In the genomic region with DNA sequence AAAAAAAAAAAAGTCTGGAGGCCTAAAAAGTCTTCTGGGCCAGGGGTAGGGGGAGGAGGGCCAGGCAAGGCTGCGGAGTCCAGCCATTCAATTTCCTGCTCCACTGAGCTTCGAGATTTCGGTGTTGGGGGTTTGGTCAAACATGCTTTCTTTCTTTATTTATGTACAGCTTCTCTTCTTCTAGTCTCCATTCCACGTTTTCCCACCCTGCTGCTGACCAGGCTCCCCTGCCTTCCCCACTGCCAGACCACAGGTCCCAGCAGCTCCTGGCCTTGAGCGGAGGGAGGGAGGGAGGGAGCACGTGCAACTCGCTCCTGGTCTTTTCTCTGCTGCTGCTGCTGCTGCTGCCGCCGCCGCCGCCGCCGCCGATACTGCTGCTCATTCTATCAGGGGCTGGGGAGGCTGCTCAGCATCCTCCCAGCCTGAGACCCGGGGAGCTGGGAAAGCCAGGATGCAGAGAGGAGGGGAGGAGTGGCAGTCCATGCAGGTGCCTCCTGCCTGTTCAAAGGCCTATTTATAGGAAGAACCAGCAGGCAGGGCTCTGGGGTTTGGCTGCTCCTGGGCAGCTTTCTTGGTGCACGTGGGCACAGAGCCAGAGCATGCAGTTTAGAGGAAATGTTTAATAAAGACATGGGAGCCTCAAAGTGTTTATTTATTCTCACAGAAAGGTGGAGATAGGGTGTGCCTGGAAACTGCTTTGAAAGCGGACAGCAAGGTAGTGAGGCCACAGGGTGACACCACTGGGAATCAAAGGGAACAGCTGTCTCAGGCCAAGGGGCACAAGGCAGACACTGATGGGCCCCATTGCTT, we compare ENCODE assay signal across 8 cellular contexts. TPM values are rescaled to one million over a fixed set of nuclear protein-coding genes. Genes with fewer than 3 reads are reported as not detected.
A peak's percentile ranks its signal among the peaks of the same experiment; 100 is the strongest.
DNase-seq lines count a peak whose midpoint lies in the region; ATAC-seq, FAIRE-seq and TF ChIP-seq lines count a peak whose summit lies in the region.

No MANE protein-coding gene starts in this region.

- peaks cover 0 to 15% (median 3%) of the 10 kb centered on the region in 4 donors for H3K4me1 Mint-ChIP-seq in naive thymus-derived CD8-positive, alpha-beta T cell

- peaks cover 32 to 52% (median 38%) of the 10 kb centered on the region in 5 donors for H3K27me3 Mint-ChIP-seq in naive thymus-derived CD8-positive, alpha-beta T cell

- DNase-seq in COR-L47 (lab: John Stamatoyannopoulos, UW): peak; percentile 84
- peak; percentile 35 for DNase-seq in NCI-H2196 treated with DMSO at 0.1 percent for 48 hours (lab: John Stamatoyannopoulos, UW; ENCODE audit: unreplicated experiment)
- DNase-seq in epidermal melanocyte (ENCODE audit: insufficient read length, low spot score): peak; percentile 23
- no peak for DNase-seq in naive thymus-derived CD8-positive, alpha-beta T cell
- no peak for DNase-seq in HTR-8/SVneo (ENCODE audit: insufficient read length, low spot score)
- no peak for DNase-seq in omental fat pad (ENCODE audit: low spot score)
- no peak for DNase-seq in pons (ENCODE audit: low spot score)

- no peaks in the 10 kb centered on the region for H3K36me3 Mint-ChIP-seq in naive thymus-derived CD8-positive, alpha-beta T cell

- POLR2A ChIA-PET in naive thymus-derived CD8-positive, alpha-beta T cell (lab: Charles Lee): no interaction called here

- H3K9me3 Mint-ChIP-seq in naive thymus-derived CD8-positive, alpha-beta T cell: no peaks in the 10 kb centered on the region

- H3K4me3 Mint-ChIP-seq in naive thymus-derived CD8-positive, alpha-beta T cell: peak overlapping the region in 6 of 10 donors; percentile 13 to 50 (median 41)

- FAIRE-seq in HTR-8/SVneo (lab: Jason Lieb, UNC): no peak

- no peak for TF ChIP-seq CTCF in omental fat pad (IDR thresholded peaks at IDR 0.05)

- no peak for ATAC-seq in naive thymus-derived CD8-positive, alpha-beta T cell
- ATAC-seq in omental fat pad (ENCODE audit: low FRiP score) (no peak), HG03439 (IDR thresholded peaks at IDR 0.05; ENCODE audit: unreplicated experiment) (no peak)

- peak overlapping the region in 1 of 10 donors; percentile 40 for H3K27ac Mint-ChIP-seq in naive thymus-derived CD8-positive, alpha-beta T cell

RNA-seq across cellular contexts. Expression of a gene that starts 23.4 kb away (rescaled TPM):
- under 1 TPM; 0.34 to 0.38 TPM for total RNA-seq in naive thymus-derived CD8-positive, alpha-beta T cell
- under 1 TPM in 1 of 3 donors, not detected in 2; 0.05 TPM for polyA plus RNA-seq in naive thymus-derived CD8-positive, alpha-beta T cell
- total RNA-seq in omental fat pad: 10 to 100 TPM; 11.8 to 35.2 (median 13.7) TPM

Comparison
In these comparisons a context has a peak if more than half of its experiments do, and no peak if none do; other contexts are left out.
1. DNase-seq: peak in COR-L47 (single experiment), NCI-H2196 treated with DMSO at 0.1 percent for 48 hours (single experiment) and epidermal melanocyte (single experiment); none in naive thymus-derived CD8-positive, alpha-beta T cell (0 of 10), HTR-8/SVneo (single experiment), omental fat pad (single experiment) and pons (single experiment).
2. RNA of a gene that starts 23.4 kb away (total RNA-seq): 11.8 to 35.2 TPM in omental fat pad; 0.34 to 0.38 TPM in naive thymus-derived CD8-positive, alpha-beta T cell; every median in the first group is over 4 times any median in the second.